ENCODE assay signal across 16 cellular contexts in genomic region chr21:26026113-26026512, GRCh38.
DNase-seq lines count a peak whose midpoint lies in the region; ATAC-seq and TF ChIP-seq lines count a peak whose summit lies in the region.
"Had no signal": no experiment of that assay in that cellular context is flagged by ENCODE, and none has a peak within 500 bp of the region (broad histone marks: within the 10 kb centered on the region; RNA-seq: fewer than 3 reads in every experiment).

No MANE protein-coding gene starts in this region.

- no peaks in the 10 kb centered on the region for H4K20me1 ChIP-seq in SK-N-SH (ENCODE audit: insufficient read depth)

- POLR2A ChIA-PET in MCF 10A (lab: Yijun Ruan, JAX) (interaction anchor here (1.1 to 1.3 kb wide), 2 partner anchors 11 to 13 kb away, joined by 4 read pairs; no protein-coding TSS in a partner anchor), SK-N-SH (lab: Yijun Ruan, JAX) (no interaction called here)

- TF ChIP-seq RAD21 in SK-N-SH (IDR thresholded peaks at IDR 0.05; ENCODE audit: low read length): no peak

- H3K36me3 ChIP-seq in breast epithelium (no peaks in the 10 kb centered on the region), transverse colon (peaks cover 0 to 8% (median 2%) of the 10 kb centered on the region in 4 donors), SK-N-SH (replicated peaks in 1 of 2; ENCODE audit: control insufficient read depth in 1 of 2, insufficient read depth in 2 of 2, low read length in 1 of 2) (peaks cover 6 to 11% of the 10 kb centered on the region in 2 experiments), heart left ventricle (peaks cover 0 to 15% (median 7%) of the 10 kb centered on the region in 9 donors)

- no peak overlapping the region for H3K4me2 ChIP-seq in SK-N-SH

- peaks cover 12% of the 10 kb centered on the region; the same call in 1 of the 2 replicates for H3K79me2 ChIP-seq in SK-N-SH (ENCODE audit: insufficient read depth)

- in situ Hi-C loops in transverse colon (cut with MboI; ENCODE audit: low pct_ligation_motif_present in 1 of 4, low pct_unique_long_range_greater_than_20kb in 1 of 4, low sequenced_read_pairs in 3 of 4): no loop called here

- H3K9ac ChIP-seq in SK-N-SH: no peak overlapping the region

- TF ChIP-seq CTCF in MCF 10A (IDR thresholded peaks at IDR 0.05; ENCODE audit: unreplicated experiment) (no peak), breast epithelium (IDR thresholded peaks at IDR 0.05) (no peak), dorsolateral prefrontal cortex (IDR thresholded peaks at IDR 0.05 in 54 of 56, conservative IDR thresholded peaks at IDR 0.05 in 2 of 56; ENCODE audit: low read depth in 1 of 56, partially characterized antibody in 56 of 56) (no peak), transverse colon (IDR thresholded peaks at IDR 0.05) (no peak), SK-N-SH (IDR thresholded peaks at IDR 0.05) (no peak), heart left ventricle (IDR thresholded peaks at IDR 0.05) (no peak)

- peak overlapping the region; percentile 13 for H3K27ac Mint-ChIP-seq in MCF 10A (ENCODE audit: low read depth, unreplicated experiment)
- H3K27ac Mint-ChIP-seq: CD14-positive monocyte; CD8-positive, alpha-beta T cell had no signal

- peaks cover 18% of the 10 kb centered on the region for H3K36me3 Mint-ChIP-seq in MCF 10A (ENCODE audit: insufficient read depth, unreplicated experiment)

- H3K27ac ChIP-seq in breast epithelium: no peak overlapping the region
- peak overlapping the region in 40 of 59 donors; percentile 4 to 78 (median 58) for H3K27ac ChIP-seq in dorsolateral prefrontal cortex
- peak overlapping the region; percentile 40 to 58 (median 50) for H3K27ac ChIP-seq in transverse colon
- no peak overlapping the region for H3K27ac ChIP-seq in SK-N-SH (ENCODE audit: low read depth in 2 of 2, low read length in 1 of 2)
- no peak overlapping the region for H3K27ac ChIP-seq in heart left ventricle
- H3K27ac ChIP-seq: 22Rv1 had no signal

- H3K4me1 ChIP-seq in breast epithelium (no peaks in the 10 kb centered on the region), transverse colon (peaks cover 13 to 35% (median 25%) of the 10 kb centered on the region in 4 donors), SK-N-SH (ENCODE audit: control insufficient read depth in 1 of 2, insufficient read depth in 2 of 2, low read depth in 1 of 2, low read length in 1 of 2) (peaks cover 0 to 3% of the 10 kb centered on the region in 2 experiments; a peak in 2 of 4 replicates), heart left ventricle (peaks cover 0 to 34% (median 5%) of the 10 kb centered on the region in 12 donors)

- intact Hi-C loops in MCF 10A (cut with micrococcal nuclease): no loop called here
- intact Hi-C loops in breast epithelium (cut with DNase I; ENCODE audit: low total_unique reads): no loop called here
- intact Hi-C loops in dorsolateral prefrontal cortex (cut with DNase I): loop anchor here in 1 of 2 donors (5.0 kb wide), 1 partner anchor 766 kb away; no protein-coding TSS in a partner anchor
- intact Hi-C loops in transverse colon (cut with DNase I; ENCODE audit: low total_unique reads): no loop called here
- intact Hi-C loops in heart left ventricle (cut with DNase I): loop anchor here in 1 of 10 donors (10.0 kb wide), 1 partner anchor 139 kb away; no protein-coding TSS in a partner anchor

- no peak for DNase-seq in MCF 10A (ENCODE audit: unreplicated experiment)
- no peak for DNase-seq in breast epithelium (ENCODE audit: low spot score in 2 of 2)
- no peak for DNase-seq in dorsolateral prefrontal cortex
- DNase-seq in left kidney (ENCODE audit: low read depth, low spot score): peak; percentile 22
- no peak for DNase-seq in transverse colon
- DNase-seq in SK-N-SH: no peak
- DNase-seq in heart left ventricle: no peak
- no peak for DNase-seq in effector CD8-positive, alpha-beta T cell (lab: John Stamatoyannopoulos, UW)
- DNase-seq: CD8-positive, alpha-beta T cell; COR-L47; DND-41; GDM1 had no signal

- no peak overlapping the region for H3K4me3 Mint-ChIP-seq in MCF 10A (ENCODE audit: unreplicated experiment)
- H3K4me3 Mint-ChIP-seq: CD14-positive monocyte; CD8-positive, alpha-beta T cell had no signal

- no peak overlapping the region for H3K4me3 ChIP-seq in breast epithelium
- H3K4me3 ChIP-seq in dorsolateral prefrontal cortex: no peak overlapping the region
- H3K4me3 ChIP-seq in transverse colon: no peak overlapping the region
- H3K4me3 ChIP-seq in SK-N-SH (ENCODE audit: low read depth in 2 of 2, low read length in 1 of 2): no peak overlapping the region
- H3K4me3 ChIP-seq in heart left ventricle: no peak overlapping the region

- H3F3A ChIP-seq in SK-N-SH (replicated peaks; ENCODE audit: insufficient read depth): no peaks in the 10 kb centered on the region

- ATAC-seq in heart left ventricle: no peak
- ATAC-seq: CD8-positive, alpha-beta T cell; HCT116; HepG2 had no signal

- TF ChIP-seq EP300 in transverse colon (IDR thresholded peaks at IDR 0.05; ENCODE audit: low read depth) (no peak), SK-N-SH (IDR thresholded peaks at IDR 0.05; ENCODE audit: borderline replicate concordance in 1 of 2, low read depth in 1 of 2, low read length in 1 of 2) (no peak)

- WGBS in transverse colon (ENCODE audit: low coverage in 1 of 2), 2 donors: 33 to 51% methylated on average over 4 of the region's 4 CpGs
- WGBS in SK-N-SH (ENCODE audit: low lambda C conversion rate): 90% methylated on average over 4 of the region's 4 CpGs
- WGBS in heart left ventricle, 4 donors: 60 to 70% (median 65%) methylated on average over 4 of the region's 4 CpGs

- no peaks in the 10 kb centered on the region for H3K9me3 ChIP-seq in breast epithelium
- H3K9me3 ChIP-seq in transverse colon: no peaks in the 10 kb centered on the region
- no peaks in the 10 kb centered on the region for H3K9me3 ChIP-seq in SK-N-SH
- no peaks in the 10 kb centered on the region for H3K9me3 ChIP-seq in heart left ventricle

- BruUV-seq in MCF 10A (replicated peaks; lab: Mats Ljungman, UMichigan): no TSS peak

- no peak overlapping the region for H2AFZ ChIP-seq in SK-N-SH (ENCODE audit: low read depth)

- H3K4me1 Mint-ChIP-seq in MCF 10A (ENCODE audit: insufficient read depth, unreplicated experiment): peaks cover 4% of the 10 kb centered on the region
- H3K4me1 Mint-ChIP-seq: CD14-positive monocyte had no signal

- CTCF ChIA-PET in MCF 10A (lab: Yijun Ruan, JAX) (interaction anchor here (1.0 to 1.4 kb wide), 2 partner anchors 11 to 225 kb away, joined by 3 read pairs; no protein-coding TSS in a partner anchor), SK-N-SH (lab: Yijun Ruan, JAX) (interaction anchor here (1.8 kb wide), 1 partner anchor 142 kb away, joined by 4 read pairs; no protein-coding TSS in a partner anchor)

- H3K27me3 ChIP-seq in breast epithelium (no peaks in the 10 kb centered on the region), dorsolateral prefrontal cortex (no peaks in the 10 kb centered on the region), transverse colon (no peaks in the 10 kb centered on the region), SK-N-SH (ENCODE audit: insufficient read depth) (no peaks in the 10 kb centered on the region), heart left ventricle (no peaks in the 10 kb centered on the region)

- H3K9me2 ChIP-seq in SK-N-SH: no peaks in the 10 kb centered on the region

- no peaks in the 10 kb centered on the region for H3K27me3 Mint-ChIP-seq in MCF 10A (ENCODE audit: insufficient read depth, unreplicated experiment)

- TF ChIP-seq POLR2A in breast epithelium (IDR thresholded peaks at IDR 0.05) (no peak), transverse colon (IDR thresholded peaks at IDR 0.05) (no peak), heart left ventricle (IDR thresholded peaks at IDR 0.05) (no peak)

- no peaks in the 10 kb centered on the region for H3K9me3 Mint-ChIP-seq in MCF 10A (ENCODE audit: unreplicated experiment)
- H3K9me3 Mint-ChIP-seq: CD14-positive monocyte; CD8-positive, alpha-beta T cell had no signal

TF ChIP-seq in SK-N-SH, 30 proteins besides CTCF, POLR2A, EP300 and RAD21:
- no peak for TF ChIP-seq GABPA (IDR thresholded peaks at IDR 0.05; ENCODE audit: low read depth)
- no peak for TF ChIP-seq TEAD4 (IDR thresholded peaks at IDR 0.05; ENCODE audit: borderline replicate concordance, insufficient read depth)
- no peak for TF ChIP-seq TAF1 (IDR thresholded peaks at IDR 0.05; ENCODE audit: borderline replicate concordance, low read depth, low read length)

Comparison
In these comparisons a context has a peak if more than half of its experiments do, and no peak if none do; other contexts are left out.
1. H3K27ac ChIP-seq: peak in dorsolateral prefrontal cortex (40 of 59) and transverse colon (4 of 4); none in breast epithelium (0 of 2), SK-N-SH (0 of 2) and heart left ventricle (0 of 12).